8 cellular contexts compared by ENCODE assay signal in genomic region chr16:75622762-75623605, GRCh38. TPM values are rescaled to one million over a fixed set of nuclear protein-coding genes. Genes with fewer than 3 reads are reported as not detected.
A peak's percentile ranks its signal among the peaks of the same experiment; 100 is the strongest.
DNase-seq lines count a peak whose midpoint lies in the region; ATAC-seq and TF ChIP-seq lines count a peak whose summit lies in the region.

Gene ADAT1, minus strand, starts transcription at chr16:75623281. Its CDS starts 2,482 bp downstream, at chr16:75620799.

- TF ChIP-seq CTCF in SK-N-SH (IDR thresholded peaks at IDR 0.05) (no peak), suprapubic skin (IDR thresholded peaks at IDR 0.05) (no peak)

- peak within 1 kb of the TSS; percentile 91 for H3K4me2 ChIP-seq in SK-N-SH

- DNase-seq in GM04504 (ENCODE audit: low read depth): peak; percentile 96
- peak; percentile 77 for DNase-seq in NCI-H1048 (lab: John Stamatoyannopoulos, UW)
- DNase-seq in SK-N-SH: peak; percentile 90
- peak; percentile 97 for DNase-seq in activated naive CD4-positive, alpha-beta T cell treated with anti-CD3 and anti-CD28 coated beads, Interleukin-2, amount 50 U/mL, for 16 hours
- peak; percentile 94 for DNase-seq in germinal center (ENCODE audit: low spot score)
- peak; percentile 63 to 99 (median 94) for DNase-seq in nucleus accumbens (lab: John Stamatoyannopoulos, UW)
- peak; percentile 99 for DNase-seq in suprapubic skin (ENCODE audit: low spot score in 2 of 2)

- H2AFZ ChIP-seq in SK-N-SH (ENCODE audit: low read depth): peak within 1 kb of the TSS; percentile 98

- peak; percentile 94 for ATAC-seq in HG02571 (IDR thresholded peaks at IDR 0.05; ENCODE audit: unreplicated experiment)

- H3K27me3 ChIP-seq in SK-N-SH (ENCODE audit: insufficient read depth) (no peaks in the 10 kb centered on the region), suprapubic skin (no peaks in the 10 kb centered on the region)

- CTCF ChIA-PET in SK-N-SH (lab: Yijun Ruan, JAX): interaction anchor here (0.8 to 5.1 kb wide), 11 partner anchors 13 to 180 kb away, joined by 3 to 37 read pairs (median 3); no protein-coding TSS in a partner anchor

- no peaks in the 10 kb centered on the region for H3K9me2 ChIP-seq in SK-N-SH

- 1% methylated on average over 48 of the region's 62 CpGs for WGBS in SK-N-SH (ENCODE audit: low lambda C conversion rate)
- WGBS in suprapubic skin: under 1% methylated on average over 43 of the region's 62 CpGs

- POLR2A ChIA-PET in SK-N-SH (lab: Yijun Ruan, JAX): interaction anchor here (0.5 to 1.3 kb wide), 10 partner anchors 9 to 1200 kb away, joined by 3 to 8 read pairs (median 3); partner anchors contain the start of genes KARS1, TERF2IP and TMEM231

- peaks cover 16% of the 10 kb centered on the region for H3F3A ChIP-seq in SK-N-SH (replicated peaks; ENCODE audit: insufficient read depth)

- no peak for TF ChIP-seq EP300 in SK-N-SH (IDR thresholded peaks at IDR 0.05; ENCODE audit: borderline replicate concordance in 1 of 2, low read depth in 1 of 2, low read length in 1 of 2)
- TF ChIP-seq EP300 in suprapubic skin (IDR thresholded peaks at IDR 0.05): no peak

- peak in 1 of 2 donors; percentile 75 for TF ChIP-seq POLR2A in suprapubic skin (IDR thresholded peaks at IDR 0.05)

- H4K20me1 ChIP-seq in SK-N-SH (ENCODE audit: insufficient read depth): no peaks in the 10 kb centered on the region

- H3K36me3 ChIP-seq in SK-N-SH (replicated peaks in 1 of 2; ENCODE audit: control insufficient read depth in 1 of 2, insufficient read depth in 2 of 2, low read length in 1 of 2): peaks cover 27 to 45% of the 10 kb centered on the region in 2 experiments
- H3K36me3 ChIP-seq in suprapubic skin: peaks cover 43% of the 10 kb centered on the region

- peaks cover 6 to 14% of the 10 kb centered on the region in 2 experiments; a peak in 3 of 4 replicates for H3K4me1 ChIP-seq in SK-N-SH (ENCODE audit: control insufficient read depth in 1 of 2, insufficient read depth in 2 of 2, low read depth in 1 of 2, low read length in 1 of 2)
- peaks cover 23% of the 10 kb centered on the region for H3K4me1 ChIP-seq in suprapubic skin

- no peak for TF ChIP-seq RAD21 in SK-N-SH (IDR thresholded peaks at IDR 0.05; ENCODE audit: low read length)

- H3K4me3 ChIP-seq in SK-N-SH (ENCODE audit: low read depth in 2 of 2, low read length in 1 of 2): peak within 1 kb of the TSS; percentile 85
- H3K4me3 ChIP-seq in suprapubic skin: peak within 1 kb of the TSS; percentile 78

- H3K9me3 ChIP-seq in SK-N-SH: no peaks in the 10 kb centered on the region
- H3K9me3 ChIP-seq in suprapubic skin: no peaks in the 10 kb centered on the region

- H3K27ac ChIP-seq in SK-N-SH (ENCODE audit: low read depth in 2 of 2, low read length in 1 of 2) (peak within 1 kb of the TSS; percentile 84 to 89), suprapubic skin (peak within 1 kb of the TSS; percentile 94)

- H3K9ac ChIP-seq in SK-N-SH: peak within 1 kb of the TSS; percentile 82

- H3K79me2 ChIP-seq in SK-N-SH (ENCODE audit: insufficient read depth): peaks cover 21% of the 10 kb centered on the region

TF ChIP-seq in SK-N-SH, 30 proteins besides CTCF, POLR2A, EP300 and RAD21 (continues in another document):
- TF ChIP-seq TAF1 (IDR thresholded peaks at IDR 0.05; ENCODE audit: borderline replicate concordance, low read depth, low read length): peak; percentile 72
- TF ChIP-seq YY1 (IDR thresholded peaks at IDR 0.05; ENCODE audit: low read depth): peak; percentile 55; the same call in 1 of the 2 replicates
- TF ChIP-seq ELF1 (IDR thresholded peaks at IDR 0.05): peak; percentile 88
- no peak for TF ChIP-seq NFIC (IDR thresholded peaks at IDR 0.05; ENCODE audit: borderline replicate concordance)
- TF ChIP-seq REST (IDR thresholded peaks at IDR 0.05; ENCODE audit: low read depth, low read length): no peak
- peak; percentile 95 for TF ChIP-seq POLR2AphosphoS5 (IDR thresholded peaks at IDR 0.05; ENCODE audit: low read depth, low read length)
- TF ChIP-seq IRF3 (IDR thresholded peaks at IDR 0.05; ENCODE audit: low read depth, low read length): no peak
- no peak for TF ChIP-seq NRF1 (IDR thresholded peaks at IDR 0.05; ENCODE audit: low read depth, low read length)
- TF ChIP-seq GABPA (IDR thresholded peaks at IDR 0.05; ENCODE audit: low read depth): peak; percentile 90
- TF ChIP-seq RXRA (IDR thresholded peaks at IDR 0.05; ENCODE audit: borderline replicate concordance, low read depth): no peak
- TF ChIP-seq TEAD4 (IDR thresholded peaks at IDR 0.05; ENCODE audit: borderline replicate concordance, insufficient read depth): no peak
- TF ChIP-seq MAX (IDR thresholded peaks at IDR 0.05; ENCODE audit: low read depth): peak; percentile 87
- peak; percentile 26; the same call in 1 of the 2 replicates for TF ChIP-seq PBX3 (IDR thresholded peaks at IDR 0.05)
- TF ChIP-seq MXI1 (IDR thresholded peaks at IDR 0.05; ENCODE audit: low read depth, low read length): peak; percentile 97
- TF ChIP-seq EZH2phosphoT487 (IDR thresholded peaks at IDR 0.05; ENCODE audit: borderline replicate concordance, low read depth): no peak
- TF ChIP-seq MEF2A (IDR thresholded peaks at IDR 0.05; ENCODE audit: borderline replicate concordance, low read depth): no peak
- no peak for TF ChIP-seq FOXJ3 (CRISPR knock-in tag; IDR thresholded peaks at IDR 0.05)
- TF ChIP-seq FOXM1 (IDR thresholded peaks at IDR 0.05; ENCODE audit: low read depth): no peak
- TF ChIP-seq JUND (IDR thresholded peaks at IDR 0.05): no peak
- no peak for TF ChIP-seq SMC3 (IDR thresholded peaks at IDR 0.05; ENCODE audit: low read depth, low read length)
- peak; percentile 47 for TF ChIP-seq RCOR1 (IDR thresholded peaks at IDR 0.05; ENCODE audit: low read length)
- no peak for TF ChIP-seq GATA2 (CRISPR knock-in tag; IDR thresholded peaks at IDR 0.05)
- TF ChIP-seq RFX5 (IDR thresholded peaks at IDR 0.05; ENCODE audit: low read length): no peak
- TF ChIP-seq USF2 (IDR thresholded peaks at IDR 0.05; ENCODE audit: borderline replicate concordance, low read depth, low read length): no peak
- TF ChIP-seq SIN3A (IDR thresholded peaks at IDR 0.05; ENCODE audit: borderline replicate concordance, low read depth, low read length): peak; percentile 89

RNA-seq across cellular contexts. Expression of gene ADAT1, which starts in this region (rescaled TPM):
- 51.1 and 67.7 TPM in 2 replicates for polyA plus RNA-seq in SK-N-SH (2012; rRNA removed)
- polyA plus RNA-seq in SK-N-SH (2012; cell fraction: cytosol; rRNA removed): 54.2 and 59.4 TPM in 2 replicates
- 121 and 134 TPM in 2 replicates for polyA plus RNA-seq in SK-N-SH (2012; cell fraction: nucleus; rRNA removed)
- total RNA-seq in suprapubic skin: 10 to 100 TPM; 41.4 to 84.2 (median 55.2) TPM

Comparison
In these comparisons a context has a peak if more than half of its experiments do, and no peak if none do; other contexts are left out.
1. Peak in every context shown above with its lines: DNase-seq, ATAC-seq, H3K4me3 ChIP-seq and H3K27ac ChIP-seq.